In the genomic region with DNA sequence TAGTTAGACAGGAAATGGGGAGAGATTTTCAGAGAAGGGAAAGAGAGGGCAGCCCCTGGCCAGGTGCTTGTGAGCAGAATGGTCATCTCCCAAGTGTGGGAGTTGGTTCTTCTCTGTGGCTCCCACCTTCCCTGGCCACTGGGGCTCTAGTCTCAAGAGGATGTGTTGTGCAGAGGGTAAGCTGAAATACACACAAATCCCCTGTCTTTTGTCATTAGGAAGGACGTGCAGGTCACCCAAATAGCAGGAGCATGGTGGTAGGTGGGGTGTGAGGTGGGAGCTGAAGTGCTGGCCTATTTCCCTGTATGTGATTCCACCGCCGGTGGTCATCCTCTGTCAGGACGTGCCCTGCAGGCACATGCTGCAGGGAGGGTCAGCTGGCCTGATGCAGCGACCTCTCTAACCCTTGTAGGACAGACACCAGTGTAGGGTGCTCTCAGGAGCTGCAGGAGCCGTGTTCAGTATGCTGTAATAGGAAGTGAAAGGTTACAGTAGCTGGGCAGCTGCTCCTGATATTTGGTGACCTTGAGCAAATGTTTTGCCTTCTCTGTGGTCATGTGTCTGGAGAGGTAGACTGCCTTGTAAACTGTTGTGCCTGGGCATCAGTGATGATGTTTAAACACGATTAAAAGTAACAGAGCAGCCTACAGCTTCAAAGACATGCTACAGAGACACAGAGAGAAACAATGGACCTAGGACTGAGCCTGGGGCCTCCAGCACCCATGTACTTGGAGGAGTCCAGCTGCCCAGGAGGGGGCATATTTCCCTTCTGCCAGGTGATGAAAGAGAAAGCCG, we compare ENCODE assay signal across 1 cellular context.
A peak's percentile ranks its signal among the peaks of the same experiment; 100 is the strongest.
TF ChIP-seq lines count a peak whose summit lies in the region.

No MANE protein-coding gene starts in this region.

TF ChIP-seq in HepG2, 621 proteins besides CTCF, POLR2A, EP300 and RAD21 (continued from another document and continues in another):
- TF ChIP-seq, protein P1, sequence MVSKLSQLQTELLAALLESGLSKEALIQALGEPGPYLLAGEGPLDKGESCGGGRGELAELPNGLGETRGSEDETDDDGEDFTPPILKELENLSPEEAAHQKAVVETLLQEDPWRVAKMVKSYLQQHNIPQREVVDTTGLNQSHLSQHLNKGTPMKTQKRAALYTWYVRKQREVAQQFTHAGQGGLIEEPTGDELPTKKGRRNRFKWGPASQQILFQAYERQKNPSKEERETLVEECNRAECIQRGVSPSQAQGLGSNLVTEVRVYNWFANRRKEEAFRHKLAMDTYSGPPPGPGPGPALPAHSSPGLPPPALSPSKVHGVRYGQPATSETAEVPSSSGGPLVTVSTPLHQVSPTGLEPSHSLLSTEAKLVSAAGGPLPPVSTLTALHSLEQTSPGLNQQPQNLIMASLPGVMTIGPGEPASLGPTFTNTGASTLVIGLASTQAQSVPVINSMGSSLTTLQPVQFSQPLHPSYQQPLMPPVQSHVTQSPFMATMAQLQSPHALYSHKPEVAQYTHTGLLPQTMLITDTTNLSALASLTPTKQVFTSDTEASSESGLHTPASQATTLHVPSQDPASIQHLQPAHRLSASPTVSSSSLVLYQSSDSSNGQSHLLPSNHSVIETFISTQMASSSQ (IDR thresholded peaks at IDR 0.05; ENCODE audit: low read depth) = no peak
- TF ChIP-seq, protein P1 (CRISPR knock-in tag; IDR thresholded peaks at IDR 0.05; ENCODE audit: borderline replicate concordance) = no peak
- TF ChIP-seq ZNF331 (CRISPR knock-in tag; IDR thresholded peaks at IDR 0.05) (0 out of 2 replicates have a peak, but pooled peaks have one; percentile 75), ZNF276 (CRISPR knock-in tag; IDR thresholded peaks at IDR 0.05; ENCODE audit: low read depth) (no peak), ZNF589 (CRISPR knock-in tag; conservative IDR thresholded peaks at IDR 0.05) (no peak), ZSCAN31 (CRISPR knock-in tag; IDR thresholded peaks at IDR 0.05; ENCODE audit: low read depth) (no peak), SNRNP70 (IDR thresholded peaks at IDR 0.05; ENCODE audit: low read depth, low read length) (no peak), DNMT1 (CRISPR knock-in tag; IDR thresholded peaks at IDR 0.05) (no peak), PLSCR1 (CRISPR knock-in tag; IDR thresholded peaks at IDR 0.05; ENCODE audit: borderline replicate concordance) (no peak), MAFG (CRISPR knock-in tag; IDR thresholded peaks at IDR 0.05) (no peak), ZSCAN29 (CRISPR knock-in tag; conservative IDR thresholded peaks at IDR 0.05) (no peak), ZNF3 (CRISPR knock-in tag; IDR thresholded peaks at IDR 0.05) (no peak), GFI1 (CRISPR knock-in tag; IDR thresholded peaks at IDR 0.05; ENCODE audit: borderline replicate concordance) (no peak), HOXA3 (CRISPR knock-in tag; IDR thresholded peaks at IDR 0.05) (peak; percentile 69), SAP130 (CRISPR knock-in tag; IDR thresholded peaks at IDR 0.05; ENCODE audit: low read depth) (peak; percentile 86), ZNF678 (CRISPR knock-in tag; IDR thresholded peaks at IDR 0.05) (no peak), ZNF761 (CRISPR knock-in tag; conservative IDR thresholded peaks at IDR 0.05) (no peak), NFE2 (CRISPR knock-in tag; IDR thresholded peaks at IDR 0.05) (no peak), CC2D1A (CRISPR knock-in tag; IDR thresholded peaks at IDR 0.05) (no peak), HMG20B (CRISPR knock-in tag; conservative IDR thresholded peaks at IDR 0.05) (peak; percentile 76; the same call in 1 of the 2 replicates), ASH2L (IDR thresholded peaks at IDR 0.05; ENCODE audit: insufficient read length, low read depth, low read length) (no peak), PRPF4 (IDR thresholded peaks at IDR 0.05; ENCODE audit: low read depth, low read length, poor library complexity, severe bottlenecking) (no peak), ZNF550 (CRISPR knock-in tag; IDR thresholded peaks at IDR 0.05; ENCODE audit: borderline replicate concordance) (no peak), ATAD3A (CRISPR knock-in tag; IDR thresholded peaks at IDR 0.05) (no peak), EED (CRISPR knock-in tag; IDR thresholded peaks at IDR 0.05) (no peak), NFIB (CRISPR knock-in tag; IDR thresholded peaks at IDR 0.05; ENCODE audit: borderline replicate concordance) (no peak), ZNF124 (CRISPR knock-in tag; IDR thresholded peaks at IDR 0.05) (peak; percentile 18; the same call in 1 of the 2 replicates), NFE2L1 (CRISPR knock-in tag; IDR thresholded peaks at IDR 0.05; ENCODE audit: borderline replicate concordance) (no peak), HBP1 (CRISPR knock-in tag; IDR thresholded peaks at IDR 0.05; ENCODE audit: low read depth) (no peak)
- TF ChIP-seq, protein P2, sequence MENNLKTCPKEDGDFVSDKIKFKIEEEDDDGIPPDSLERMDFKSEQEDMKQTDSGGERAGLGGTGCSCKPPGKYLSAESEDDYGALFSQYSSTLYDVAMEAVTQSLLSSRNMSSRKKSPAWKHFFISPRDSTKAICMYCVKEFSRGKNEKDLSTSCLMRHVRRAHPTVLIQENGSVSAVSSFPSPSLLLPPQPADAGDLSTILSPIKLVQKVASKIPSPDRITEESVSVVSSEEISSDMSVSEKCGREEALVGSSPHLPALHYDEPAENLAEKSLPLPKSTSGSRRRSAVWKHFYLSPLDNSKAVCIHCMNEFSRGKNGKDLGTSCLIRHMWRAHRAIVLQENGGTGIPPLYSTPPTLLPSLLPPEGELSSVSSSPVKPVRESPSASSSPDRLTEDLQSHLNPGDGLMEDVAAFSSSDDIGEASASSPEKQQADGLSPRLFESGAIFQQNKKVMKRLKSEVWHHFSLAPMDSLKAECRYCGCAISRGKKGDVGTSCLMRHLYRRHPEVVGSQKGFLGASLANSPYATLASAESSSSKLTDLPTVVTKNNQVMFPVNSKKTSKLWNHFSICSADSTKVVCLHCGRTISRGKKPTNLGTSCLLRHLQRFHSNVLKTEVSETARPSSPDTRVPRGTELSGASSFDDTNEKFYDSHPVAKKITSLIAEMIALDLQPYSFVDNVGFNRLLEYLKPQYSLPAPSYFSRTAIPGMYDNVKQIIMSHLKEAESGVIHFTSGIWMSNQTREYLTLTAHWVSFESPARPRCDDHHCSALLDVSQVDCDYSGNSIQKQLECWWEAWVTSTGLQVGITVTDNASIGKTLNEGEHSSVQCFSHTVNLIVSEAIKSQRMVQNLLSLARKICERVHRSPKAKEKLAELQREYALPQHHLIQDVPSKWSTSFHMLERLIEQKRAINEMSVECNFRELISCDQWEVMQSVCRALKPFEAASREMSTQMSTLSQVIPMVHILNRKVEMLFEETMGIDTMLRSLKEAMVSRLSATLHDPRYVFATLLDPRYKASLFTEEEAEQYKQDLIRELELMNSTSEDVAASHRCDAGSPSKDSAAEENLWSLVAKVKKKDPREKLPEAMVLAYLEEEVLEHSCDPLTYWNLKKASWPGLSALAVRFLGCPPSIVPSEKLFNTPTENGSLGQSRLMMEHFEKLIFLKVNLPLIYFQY (CRISPR knock-in tag; IDR thresholded peaks at IDR 0.05; ENCODE audit: borderline replicate concordance) = no peak
- TF ChIP-seq, protein P3, sequence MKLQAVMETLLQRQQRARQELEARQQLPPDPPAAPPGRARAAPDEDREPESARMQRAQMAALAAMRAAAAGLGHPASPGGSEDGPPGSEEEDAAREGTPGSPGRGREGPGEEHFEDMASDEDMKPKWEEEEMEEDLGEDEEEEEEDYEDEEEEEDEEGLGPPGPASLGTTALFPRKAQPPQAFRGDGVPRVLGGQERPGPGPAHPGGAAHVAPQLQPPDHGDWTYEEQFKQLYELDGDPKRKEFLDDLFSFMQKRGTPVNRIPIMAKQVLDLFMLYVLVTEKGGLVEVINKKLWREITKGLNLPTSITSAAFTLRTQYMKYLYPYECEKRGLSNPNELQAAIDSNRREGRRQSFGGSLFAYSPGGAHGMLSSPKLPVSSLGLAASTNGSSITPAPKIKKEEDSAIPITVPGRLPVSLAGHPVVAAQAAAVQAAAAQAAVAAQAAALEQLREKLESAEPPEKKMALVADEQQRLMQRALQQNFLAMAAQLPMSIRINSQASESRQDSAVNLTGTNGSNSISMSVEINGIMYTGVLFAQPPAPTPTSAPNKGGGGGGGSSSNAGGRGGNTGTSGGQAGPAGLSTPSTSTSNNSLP (IDR thresholded peaks at IDR 0.05; ENCODE audit: low read depth, low read length) = no peak
- TF ChIP-seq, protein P4, sequence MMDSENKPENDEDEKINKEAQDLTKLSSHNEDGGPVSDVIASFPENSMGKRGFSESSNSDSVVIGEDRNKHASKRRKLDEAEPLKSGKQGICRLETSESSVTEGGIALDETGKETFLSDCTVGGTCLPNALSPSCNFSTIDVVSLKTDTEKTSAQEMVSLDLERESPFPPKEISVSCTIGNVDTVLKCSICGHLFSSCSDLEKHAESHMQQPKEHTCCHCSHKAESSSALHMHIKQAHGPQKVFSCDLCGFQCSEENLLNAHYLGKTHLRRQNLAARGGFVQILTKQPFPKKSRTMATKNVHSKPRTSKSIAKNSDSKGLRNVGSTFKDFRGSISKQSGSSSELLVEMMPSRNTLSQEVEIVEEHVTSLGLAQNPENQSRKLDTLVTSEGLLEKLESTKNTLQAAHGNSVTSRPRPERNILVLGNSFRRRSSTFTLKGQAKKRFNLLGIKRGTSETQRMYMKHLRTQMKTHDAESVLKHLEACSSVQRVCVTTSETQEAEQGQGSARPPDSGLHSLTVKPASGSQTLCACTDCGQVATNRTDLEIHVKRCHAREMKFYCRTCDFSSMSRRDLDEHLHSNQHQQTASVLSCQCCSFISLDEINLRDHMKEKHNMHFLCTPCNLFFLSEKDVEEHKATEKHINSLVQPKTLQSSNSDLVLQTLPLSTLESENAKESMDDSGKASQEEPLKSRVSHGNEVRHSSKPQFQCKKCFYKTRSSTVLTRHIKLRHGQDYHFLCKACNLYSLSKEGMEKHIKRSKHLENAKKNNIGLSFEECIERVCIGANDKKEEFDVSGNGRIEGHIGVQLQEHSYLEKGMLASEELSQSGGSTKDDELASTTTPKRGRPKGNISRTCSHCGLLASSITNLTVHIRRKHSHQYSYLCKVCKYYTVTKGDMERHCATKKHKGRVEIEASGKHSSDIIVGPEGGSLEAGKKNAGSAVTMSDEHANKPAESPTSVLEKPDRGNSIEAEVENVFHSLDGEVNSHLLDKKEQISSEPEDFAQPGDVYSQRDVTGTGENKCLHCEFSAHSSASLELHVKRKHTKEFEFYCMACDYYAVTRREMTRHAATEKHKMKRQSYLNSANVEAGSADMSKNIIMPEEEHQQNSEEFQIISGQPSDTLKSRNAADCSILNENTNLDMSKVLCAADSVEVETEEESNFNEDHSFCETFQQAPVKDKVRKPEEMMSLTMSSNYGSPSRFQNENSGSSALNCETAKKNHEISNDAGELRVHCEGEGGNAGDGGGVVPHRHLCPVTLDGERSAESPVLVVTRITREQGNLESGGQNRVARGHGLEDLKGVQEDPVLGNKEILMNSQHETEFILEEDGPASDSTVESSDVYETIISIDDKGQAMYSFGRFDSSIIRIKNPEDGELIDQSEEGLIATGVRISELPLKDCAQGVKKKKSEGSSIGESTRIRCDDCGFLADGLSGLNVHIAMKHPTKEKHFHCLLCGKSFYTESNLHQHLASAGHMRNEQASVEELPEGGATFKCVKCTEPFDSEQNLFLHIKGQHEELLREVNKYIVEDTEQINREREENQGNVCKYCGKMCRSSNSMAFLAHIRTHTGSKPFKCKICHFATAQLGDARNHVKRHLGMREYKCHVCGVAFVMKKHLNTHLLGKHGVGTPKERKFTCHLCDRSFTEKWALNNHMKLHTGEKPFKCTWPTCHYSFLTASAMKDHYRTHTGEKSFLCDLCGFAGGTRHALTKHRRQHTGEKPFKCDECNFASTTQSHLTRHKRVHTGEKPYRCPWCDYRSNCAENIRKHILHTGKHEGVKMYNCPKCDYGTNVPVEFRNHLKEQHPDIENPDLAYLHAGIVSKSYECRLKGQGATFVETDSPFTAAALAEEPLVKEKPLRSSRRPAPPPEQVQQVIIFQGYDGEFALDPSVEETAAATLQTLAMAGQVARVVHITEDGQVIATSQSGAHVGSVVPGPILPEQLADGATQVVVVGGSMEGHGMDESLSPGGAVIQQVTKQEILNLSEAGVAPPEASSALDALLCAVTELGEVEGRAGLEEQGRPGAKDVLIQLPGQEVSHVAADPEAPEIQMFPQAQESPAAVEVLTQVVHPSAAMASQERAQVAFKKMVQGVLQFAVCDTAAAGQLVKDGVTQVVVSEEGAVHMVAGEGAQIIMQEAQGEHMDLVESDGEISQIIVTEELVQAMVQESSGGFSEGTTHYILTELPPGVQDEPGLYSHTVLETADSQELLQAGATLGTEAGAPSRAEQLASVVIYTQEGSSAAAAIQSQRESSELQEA (CRISPR knock-in tag; IDR thresholded peaks at IDR 0.05; ENCODE audit: not compliant biosample characterization) = no peak
